In genomic region chr3:169999433-169999832, GRCh38 we compare ENCODE assay signal across 11 cellular contexts. TPM values are rescaled to one million over a fixed set of nuclear protein-coding genes. Genes with fewer than 3 reads are reported as not detected.
DNase-seq lines count a peak whose midpoint lies in the region; ATAC-seq and TF ChIP-seq lines count a peak whose summit lies in the region.
"Had no signal": no experiment of that assay in that cellular context is flagged by ENCODE, and none has a peak within 500 bp of the region (broad histone marks: within the 10 kb centered on the region; RNA-seq: fewer than 3 reads in every experiment).

No MANE protein-coding gene starts in this region.

- H3K36me3 Mint-ChIP-seq in activated CD4-positive, alpha-beta T cell treated with anti-CD3 and anti-CD28 coated beads, Interleukin-2, amount 10 ng/mL, durations not matched to agents 7 days and 5 days (ENCODE audit: low read depth): peaks cover 23% of the 10 kb centered on the region
- peaks cover 13% of the 10 kb centered on the region for H3K36me3 Mint-ChIP-seq in memory B cell

- DNase-seq in activated CD4-positive, alpha-beta T cell treated with anti-CD3 and anti-CD28 coated beads, Interleukin-2, amount 10 ng/mL, durations not matched to agents 7 days and 5 days: no peak
- DNase-seq in activated CD4-positive, alpha-beta T cell treated with anti-CD3 and anti-CD28 coated beads for 1 hour: no peak
- no peak for DNase-seq in memory B cell (ENCODE audit: low spot score in 2 of 2)
- no peak for DNase-seq in tibial artery
- no peak for DNase-seq in GOT3 (lab: John Stamatoyannopoulos, UW)
- DNase-seq in cerebellum (ENCODE audit: low spot score): no peak
- DNase-seq: activated naive CD4-positive, alpha-beta T cell treated with Interleukin-2 at 50 U/mL for 16 hours; right cardiac atrium had no signal

- POLR2A ChIA-PET in activated CD4-positive, alpha-beta T cell treated with anti-CD3 and anti-CD28 coated beads, Interleukin-2, amount 10 ng/mL, durations not matched to agents 7 days and 5 days (lab: Charles Lee): no interaction called here

- no peaks in the 10 kb centered on the region for H3K27me3 ChIP-seq in tibial artery
- H3K27me3 ChIP-seq: SJSA1 had no signal

- intact Hi-C loops in tibial artery (cut with DNase I; ENCODE audit: low total_unique reads): no loop called here

- H3K9me3 Mint-ChIP-seq in activated CD4-positive, alpha-beta T cell treated with anti-CD3 and anti-CD28 coated beads, Interleukin-2, amount 10 ng/mL, durations not matched to agents 7 days and 5 days: no peaks in the 10 kb centered on the region
- H3K9me3 Mint-ChIP-seq in memory B cell: no peaks in the 10 kb centered on the region

- H3K4me1 Mint-ChIP-seq in activated CD4-positive, alpha-beta T cell treated with anti-CD3 and anti-CD28 coated beads, Interleukin-2, amount 10 ng/mL, durations not matched to agents 7 days and 5 days: peaks cover 37% of the 10 kb centered on the region
- peaks cover 23% of the 10 kb centered on the region for H3K4me1 Mint-ChIP-seq in memory B cell

- no peak overlapping the region for H3K27ac ChIP-seq in tibial artery
- H3K27ac ChIP-seq: SJSA1 had no signal

- no peaks in the 10 kb centered on the region for H3K4me1 ChIP-seq in tibial artery
- H3K4me1 ChIP-seq: SJSA1 had no signal

- peak overlapping the region; percentile 10 for H3K27ac Mint-ChIP-seq in activated CD4-positive, alpha-beta T cell treated with anti-CD3 and anti-CD28 coated beads, Interleukin-2, amount 10 ng/mL, durations not matched to agents 7 days and 5 days
- H3K27ac Mint-ChIP-seq in memory B cell: peak overlapping the region; percentile 20

- H3K36me3 ChIP-seq in tibial artery: peaks cover 9 to 26% (median 23%) of the 10 kb centered on the region in 3 donors

- peak; percentile 83 for ATAC-seq in GM21515 (IDR thresholded peaks at IDR 0.05; ENCODE audit: unreplicated experiment)
- peak; percentile 90 for ATAC-seq in HG03159 (IDR thresholded peaks at IDR 0.05; ENCODE audit: unreplicated experiment)
- no peak for ATAC-seq in memory B cell (ENCODE audit: low read depth)
- ATAC-seq: right cardiac atrium had no signal

- H3K9me3 ChIP-seq in tibial artery: no peaks in the 10 kb centered on the region
- H3K9me3 ChIP-seq: SJSA1 had no signal

- H3K4me3 ChIP-seq in tibial artery: no peak overlapping the region
- H3K4me3 ChIP-seq: SJSA1 had no signal

- no peak for TF ChIP-seq CTCF in tibial artery (IDR thresholded peaks at IDR 0.05)

- CTCF ChIA-PET in activated CD4-positive, alpha-beta T cell treated with anti-CD3 and anti-CD28 coated beads, Interleukin-2, amount 10 ng/mL, durations not matched to agents 7 days and 5 days (lab: Charles Lee): interaction anchor here (0.6 to 1.6 kb wide), 3 partner anchors 9 to 32 kb away, joined by 3 read pairs; no protein-coding TSS in a partner anchor

- H3K4me3 Mint-ChIP-seq in activated CD4-positive, alpha-beta T cell treated with anti-CD3 and anti-CD28 coated beads, Interleukin-2, amount 10 ng/mL, durations not matched to agents 7 days and 5 days: no peak overlapping the region
- no peak overlapping the region for H3K4me3 Mint-ChIP-seq in memory B cell

- H3K27me3 Mint-ChIP-seq in activated CD4-positive, alpha-beta T cell treated with anti-CD3 and anti-CD28 coated beads, Interleukin-2, amount 10 ng/mL, durations not matched to agents 7 days and 5 days: no peaks in the 10 kb centered on the region
- H3K27me3 Mint-ChIP-seq in memory B cell: no peaks in the 10 kb centered on the region

RNA-seq across cellular contexts. Expression of gene SEC62, which starts 32.8 kb away (rescaled TPM):
- total RNA-seq in activated CD4-positive, alpha-beta T cell treated with anti-CD3 and anti-CD28 coated beads, Interleukin-2, amount 10 ng/mL, durations not matched to agents 7 days and 5 days: 10 to 100 TPM; 61.0 to 63.1 TPM
- total RNA-seq in cerebellum: 66.9 TPM

RNA-seq across cellular contexts. Expression of gene GPR160, which starts 38.4 kb away (rescaled TPM):
- 1 to 10 TPM; 6.1 to 6.2 TPM for total RNA-seq in activated CD4-positive, alpha-beta T cell treated with anti-CD3 and anti-CD28 coated beads, Interleukin-2, amount 10 ng/mL, durations not matched to agents 7 days and 5 days
- total RNA-seq in cerebellum: 3.9 TPM
